In the genomic region with DNA sequence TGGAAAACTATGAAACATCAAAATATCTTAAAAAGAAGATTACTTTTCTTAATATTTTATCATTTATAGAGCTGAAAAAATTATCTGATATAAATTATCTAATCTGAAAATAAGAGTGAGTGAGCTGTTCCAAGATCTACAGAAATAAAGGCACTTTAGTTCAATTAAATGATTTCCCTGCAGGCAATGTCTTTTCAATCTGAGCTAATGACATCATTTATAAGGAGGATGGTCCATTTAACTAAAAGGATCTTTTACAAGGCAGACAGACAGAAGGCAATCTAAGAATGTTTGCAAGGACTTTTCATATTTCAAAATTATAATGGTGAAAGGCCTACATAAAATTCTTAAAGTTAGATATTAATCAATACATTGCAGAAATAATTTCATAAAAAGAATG, we compare ENCODE assay signal across 2 cellular contexts.
TF ChIP-seq lines count a peak whose summit lies in the region.

No MANE protein-coding gene starts in this region.

TF ChIP-seq in SK-N-SH treated with all-trans-retinoic acid at 6 μM for 48 hours, 23 proteins besides CTCF, POLR2A, EP300 and RAD21 (continued from another document):
- TF ChIP-seq TCF4 (CRISPR knock-in tag; IDR thresholded peaks at IDR 0.05; ENCODE audit: borderline replicate concordance): 0 out of 2 replicates have a peak, but pooled peaks have one; percentile 22

TF ChIP-seq in SK-N-SH, 30 proteins besides CTCF, POLR2A, EP300 and RAD21 (continued from another document):
- TF ChIP-seq, protein P1, sequence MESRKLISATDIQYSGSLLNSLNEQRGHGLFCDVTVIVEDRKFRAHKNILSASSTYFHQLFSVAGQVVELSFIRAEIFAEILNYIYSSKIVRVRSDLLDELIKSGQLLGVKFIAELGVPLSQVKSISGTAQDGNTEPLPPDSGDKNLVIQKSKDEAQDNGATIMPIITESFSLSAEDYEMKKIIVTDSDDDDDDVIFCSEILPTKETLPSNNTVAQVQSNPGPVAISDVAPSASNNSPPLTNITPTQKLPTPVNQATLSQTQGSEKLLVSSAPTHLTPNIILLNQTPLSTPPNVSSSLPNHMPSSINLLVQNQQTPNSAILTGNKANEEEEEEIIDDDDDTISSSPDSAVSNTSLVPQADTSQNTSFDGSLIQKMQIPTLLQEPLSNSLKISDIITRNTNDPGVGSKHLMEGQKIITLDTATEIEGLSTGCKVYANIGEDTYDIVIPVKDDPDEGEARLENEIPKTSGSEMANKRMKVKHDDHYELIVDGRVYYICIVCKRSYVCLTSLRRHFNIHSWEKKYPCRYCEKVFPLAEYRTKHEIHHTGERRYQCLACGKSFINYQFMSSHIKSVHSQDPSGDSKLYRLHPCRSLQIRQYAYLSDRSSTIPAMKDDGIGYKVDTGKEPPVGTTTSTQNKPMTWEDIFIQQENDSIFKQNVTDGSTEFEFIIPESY (IDR thresholded peaks at IDR 0.05; ENCODE audit: borderline replicate concordance, low read depth): no peak
- TF ChIP-seq, protein P2, sequence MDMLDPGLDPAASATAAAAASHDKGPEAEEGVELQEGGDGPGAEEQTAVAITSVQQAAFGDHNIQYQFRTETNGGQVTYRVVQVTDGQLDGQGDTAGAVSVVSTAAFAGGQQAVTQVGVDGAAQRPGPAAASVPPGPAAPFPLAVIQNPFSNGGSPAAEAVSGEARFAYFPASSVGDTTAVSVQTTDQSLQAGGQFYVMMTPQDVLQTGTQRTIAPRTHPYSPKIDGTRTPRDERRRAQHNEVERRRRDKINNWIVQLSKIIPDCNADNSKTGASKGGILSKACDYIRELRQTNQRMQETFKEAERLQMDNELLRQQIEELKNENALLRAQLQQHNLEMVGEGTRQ (IDR thresholded peaks at IDR 0.05; ENCODE audit: borderline replicate concordance, low read depth, low read length): no peak
- TF ChIP-seq TCF12 (IDR thresholded peaks at IDR 0.05): no peak
- TF ChIP-seq CHD2 (IDR thresholded peaks at IDR 0.05; ENCODE audit: low read length, partially characterized antibody): no peak
